8 cellular contexts compared by ENCODE assay signal in genomic region chr3:25831578-25831977, GRCh38.
A peak's percentile ranks its signal among the peaks of the same experiment; 100 is the strongest.
DNase-seq lines count a peak whose midpoint lies in the region; ATAC-seq, FAIRE-seq and TF ChIP-seq lines count a peak whose summit lies in the region.

No MANE protein-coding gene starts in this region.

- no peak for FAIRE-seq in urothelium cell line (lab: Jason Lieb, UNC)

- TF ChIP-seq CTCF in epithelial cell of esophagus (IDR thresholded peaks at IDR 0.05; ENCODE audit: insufficient read depth, low read depth, low read length, missing control alignments), result peak; percentile 48

- ATAC-seq in GM19467 (IDR thresholded peaks at IDR 0.05; ENCODE audit: unreplicated experiment), result no peak

- no peak overlapping the region for H3K4me3 ChIP-seq in epithelial cell of esophagus (ENCODE audit: low read length)

- DNase-seq in SIG-M5 treated with dmso at 0.1 percent for 504 hours (lab: John Stamatoyannopoulos, UW; ENCODE audit: unreplicated experiment), result peak; percentile 41
- DNase-seq in SIG-M5 (lab: John Stamatoyannopoulos, UW), result no peak
- DNase-seq in NCI-H82 treated with DMSO at 0.1 percent for 48 hours (lab: John Stamatoyannopoulos, UW; ENCODE audit: unreplicated experiment), result peak; percentile 38
- peak; percentile 42 for DNase-seq in epithelial cell of esophagus (ENCODE audit: low read depth)
- DNase-seq in urothelium cell line (ENCODE audit: low spot score), result peak; percentile 18
- DNase-seq in pons (ENCODE audit: low spot score), result no peak
- no peak for DNase-seq in NCI-H1436 (lab: John Stamatoyannopoulos, UW)

Comparison
In these comparisons a context has a peak if more than half of its experiments do, and no peak if none do; other contexts are left out.
1. DNase-seq: peak in SIG-M5 treated with dmso at 0.1 percent for 504 hours (single experiment), NCI-H82 treated with DMSO at 0.1 percent for 48 hours (single experiment), epithelial cell of esophagus (single experiment) and urothelium cell line (single experiment); none in SIG-M5 (single experiment), pons (single experiment) and NCI-H1436 (single experiment).